In genomic region chr15:38564557-38565286, GRCh38 we compare ENCODE assay signal across 8 cellular contexts. TPM values are rescaled to one million over a fixed set of nuclear protein-coding genes. Genes with fewer than 3 reads are reported as not detected.
A peak's percentile ranks its signal among the peaks of the same experiment; 100 is the strongest.
DNase-seq lines count a peak whose midpoint lies in the region; ATAC-seq and TF ChIP-seq lines count a peak whose summit lies in the region.

Gene RASGRP1 (minus strand): TSS chr15:38564814. CDS start chr15:38564628, 186 bp downstream.

- no peak for TF ChIP-seq CTCF in mesothelial cell of epicardium (IDR thresholded peaks at IDR 0.05; ENCODE audit: unreplicated experiment)

- ATAC-seq in HG02571 (IDR thresholded peaks at IDR 0.05; ENCODE audit: unreplicated experiment), result peak; percentile 61

- H3K4me1 Mint-ChIP-seq in mesothelial cell of epicardium, result peaks cover 11% of the 10 kb centered on the region

- no peak within 1 kb of the TSS for H3K27ac Mint-ChIP-seq in mesothelial cell of epicardium

- H3K27me3 Mint-ChIP-seq in mesothelial cell of epicardium (ENCODE audit: low read depth), result peaks cover 38% of the 10 kb centered on the region

- H3K36me3 Mint-ChIP-seq in mesothelial cell of epicardium, result no peaks in the 10 kb centered on the region

- H3K9me3 Mint-ChIP-seq in mesothelial cell of epicardium, result peaks cover 7% of the 10 kb centered on the region

- DNase-seq in DMS79 treated with DMSO at 0.1 percent for 48 hours (lab: John Stamatoyannopoulos, UW) (peak; percentile 2), DMS79 (lab: John Stamatoyannopoulos, UW) (no peak), NCI-H1105 (lab: John Stamatoyannopoulos, UW) (peak; percentile 5), ecto neural progenitor cell (ENCODE audit: low spot score) (peak; percentile 85), mesothelial cell of epicardium (ENCODE audit: low spot score in 2 of 2, unreplicated experiment in 2 of 2) (peak; percentile 60 to 77)
- peak; percentile 81 to 83 for DNase-seq in activated CD4-positive, alpha-beta T cell treated with anti-CD3 and anti-CD28 coated beads, Interleukin-2, amount 50 U/mL, for 4 hours
- DNase-seq in stimulated activated CD8-positive, alpha-beta memory T cell treated with anti-CD3 and anti-CD28 coated beads, Interleukin-2, amount 100 ng/mL, for 1 hour (ENCODE audit: low read depth in 2 of 2), result peak; percentile 71 to 74

- peak within 1 kb of the TSS; percentile 75 for H3K4me3 Mint-ChIP-seq in mesothelial cell of epicardium

RNA-seq across cellular contexts. Expression of gene RASGRP1, which starts in this region (rescaled TPM):
- total RNA-seq in mesothelial cell of epicardium, result 3.7 to 4.8 TPM (median 4.4 TPM) in 3 replicates
